In genomic region chr2:125656190-125656589, GRCh38 we compare ENCODE assay signal across 19 cellular contexts.
"Had no signal": no experiment of that assay in that cellular context is flagged by ENCODE, and none has a peak within 500 bp of the region (broad histone marks: within the 10 kb centered on the region; RNA-seq: fewer than 3 reads in every experiment).

No MANE protein-coding gene starts in this region.

- DNase-seq: activated CD4-positive, alpha-beta T cell treated with anti-CD3 and anti-CD28 coated beads, Interleukin-2, amount 10 ng/mL, durations not matched to agents 7 days and 5 days; activated CD4-positive, CD25-positive, alpha-beta regulatory T cell; activated naive CD4-positive, alpha-beta T cell treated with anti-CD3 and anti-CD28 coated beads for 36 hours; activated T-cell treated with anti-CD3 and anti-CD28 coated beads for 4 hours; colonic mucosa; effector CD4-positive, alpha-beta T cell; foreskin melanocyte; heart left ventricle; islet precursor cell; left lung; psoas muscle; spleen; stimulated activated CD4-positive, alpha-beta T cell treated with anti-CD3 and anti-CD28 coated beads, Interleukin-2, amount 100 ng/mL, for 24 hours; stimulated activated naive B cell treated with anti-CD40 and anti-IgM and Interleukin-4, amounts not matched to agents 10 μg/mL and 1 μg/mL and 100 μg/mL, for 72 hours; substantia nigra; trophoblast cell had no signal

- H3K4me3 ChIP-seq: colonic mucosa, heart left ventricle, left lung, psoas muscle, spleen had no signal

- H3K9me3 ChIP-seq: colonic mucosa, heart left ventricle, left lung, psoas muscle had no signal

- ATAC-seq: activated T-helper 17 cell treated with anti-CD3 and anti-CD28 coated beads, Interleukin-2, amount 50 U/mL, for 72 hours; heart left ventricle; left lung; psoas muscle; sciatic nerve; stimulated activated naive B cell treated with anti-CD40 and anti-IgM and Interleukin-4, amounts not matched to agents 10 μg/mL and 1 μg/mL and 100 μg/mL, for 72 hours had no signal

- H3K4me1 Mint-ChIP-seq: activated CD4-positive, alpha-beta T cell treated with anti-CD3 and anti-CD28 coated beads, Interleukin-2, amount 10 ng/mL, durations not matched to agents 7 days and 5 days; activated T-helper 17 cell treated with anti-CD3 and anti-CD28 coated beads, Interleukin-2, amount 50 U/mL, for 72 hours; nephron; stimulated activated naive B cell treated with anti-CD40 and anti-IgM and Interleukin-4, amounts not matched to agents 10 μg/mL and 1 μg/mL and 100 μg/mL, for 72 hours had no signal

- H3K4me3 Mint-ChIP-seq: activated CD4-positive, alpha-beta T cell treated with anti-CD3 and anti-CD28 coated beads, Interleukin-2, amount 10 ng/mL, durations not matched to agents 7 days and 5 days; activated naive CD4-positive, alpha-beta T cell treated with anti-CD3 and anti-CD28 coated beads for 36 hours; activated T-helper 17 cell treated with anti-CD3 and anti-CD28 coated beads, Interleukin-2, amount 50 U/mL, for 72 hours; nephron; stimulated activated naive B cell treated with anti-CD40 and anti-IgM and Interleukin-4, amounts not matched to agents 10 μg/mL and 1 μg/mL and 100 μg/mL, for 72 hours had no signal

- H3K27ac ChIP-seq: colonic mucosa, heart left ventricle, left lung, psoas muscle, spleen had no signal

- H3K36me3 Mint-ChIP-seq: stimulated activated naive B cell treated with anti-CD40 and anti-IgM and Interleukin-4, amounts not matched to agents 10 μg/mL and 1 μg/mL and 100 μg/mL, for 72 hours had no signal

- H3K27me3 Mint-ChIP-seq: activated CD4-positive, alpha-beta T cell treated with anti-CD3 and anti-CD28 coated beads, Interleukin-2, amount 10 ng/mL, durations not matched to agents 7 days and 5 days; activated T-helper 17 cell treated with anti-CD3 and anti-CD28 coated beads, Interleukin-2, amount 50 U/mL, for 72 hours; stimulated activated naive B cell treated with anti-CD40 and anti-IgM and Interleukin-4, amounts not matched to agents 10 μg/mL and 1 μg/mL and 100 μg/mL, for 72 hours had no signal

- H3K36me3 ChIP-seq: colonic mucosa, heart left ventricle, left lung, spleen had no signal

- H3K4me1 ChIP-seq: colonic mucosa, heart left ventricle, left lung, psoas muscle, spleen had no signal

- H3K27ac Mint-ChIP-seq: activated CD4-positive, alpha-beta T cell treated with anti-CD3 and anti-CD28 coated beads, Interleukin-2, amount 10 ng/mL, durations not matched to agents 7 days and 5 days; activated naive CD4-positive, alpha-beta T cell treated with anti-CD3 and anti-CD28 coated beads for 36 hours; activated T-helper 17 cell treated with anti-CD3 and anti-CD28 coated beads, Interleukin-2, amount 50 U/mL, for 72 hours; nephron; stimulated activated naive B cell treated with anti-CD40 and anti-IgM and Interleukin-4, amounts not matched to agents 10 μg/mL and 1 μg/mL and 100 μg/mL, for 72 hours had no signal

- H3K27me3 ChIP-seq: colonic mucosa, heart left ventricle, left lung, spleen had no signal
